ENCODE assay signal across 24 cellular contexts in genomic region chr2:201471732-201472395, GRCh38. TPM values are rescaled to one million over a fixed set of nuclear protein-coding genes. Genes with fewer than 3 reads are reported as not detected.
DNase-seq lines count a peak whose midpoint lies in the region; ATAC-seq and TF ChIP-seq lines count a peak whose summit lies in the region.
"Had no signal": no experiment of that assay in that cellular context is flagged by ENCODE, and none has a peak within 500 bp of the region (broad histone marks: within the 10 kb centered on the region; RNA-seq: fewer than 3 reads in every experiment).

No MANE protein-coding gene starts in this region.

- H3K36me3 ChIP-seq in mesenchymal stem cell (ENCODE audit: control insufficient read depth in 1 of 2, insufficient read depth in 2 of 2, low read depth in 1 of 2, low read length in 2 of 2) (peaks cover 2 to 83% of the 10 kb centered on the region in 2 experiments), upper lobe of left lung (peaks cover 12 to 73% (median 16%) of the 10 kb centered on the region in 4 donors)

- H3K4me1 ChIP-seq in mesenchymal stem cell (ENCODE audit: control insufficient read depth, insufficient read depth, low read depth, low read length) (peaks cover 1% of the 10 kb centered on the region), upper lobe of left lung (no peaks in the 10 kb centered on the region)
- H3K4me1 ChIP-seq: thyroid gland had no signal

- H3K4me3 ChIP-seq in AG10803 (ENCODE audit: low read length) (no peak overlapping the region), choroid plexus epithelial cell (ENCODE audit: low read depth, low read length) (no peak overlapping the region), mesenchymal stem cell (ENCODE audit: insufficient read depth in 1 of 2, low read depth in 1 of 2, low read length in 2 of 2) (peak overlapping the region in 1 of 2 experiments; percentile 31), upper lobe of left lung (no peak overlapping the region)
- H3K4me3 ChIP-seq: MG63, thyroid gland had no signal

- no peak overlapping the region for H3K4me2 ChIP-seq in mesenchymal stem cell (ENCODE audit: low read length, poor library complexity, severe bottlenecking)

- no peak overlapping the region for H4K91ac ChIP-seq in mesenchymal stem cell (ENCODE audit: low read length)

- no peak overlapping the region for H3K4ac ChIP-seq in mesenchymal stem cell (ENCODE audit: low read depth in 1 of 2, low read length in 2 of 2)

- no peak overlapping the region for H2BK12ac ChIP-seq in mesenchymal stem cell (ENCODE audit: low read length in 2 of 2)

- no peak overlapping the region for H2AFZ ChIP-seq in mesenchymal stem cell (ENCODE audit: low read depth, low read length)

- no peak overlapping the region for H3K14ac ChIP-seq in mesenchymal stem cell (ENCODE audit: low read length in 2 of 2)

- DNase-seq in AG10803 (ENCODE audit: low read depth) (peak; percentile 83), HFFc6 (peak; percentile 53), choroid plexus epithelial cell (ENCODE audit: low read depth) (peak; percentile 73), mesenchymal stem cell (no peak), upper lobe of left lung (no peak)
- DNase-seq in stimulated activated CD4-positive, alpha-beta T cell treated with anti-CD3 and anti-CD28 coated beads, Interleukin-1b, Interleukin-23, amount 100 ng/mL, for 48 hours: no peak
- DNase-seq in activated T-cell treated with anti-CD3 and anti-CD28 coated beads, Interleukin-2, amount 50 U/mL, for 72 hours: no peak
- DNase-seq: activated CD4-positive, alpha-beta T cell treated with anti-CD3 and anti-CD28 coated beads for 1 hour; activated CD8-positive, alpha-beta memory T cell treated with anti-CD3 and anti-CD28 coated beads, Interleukin-2, amount 10 ng/mL, durations not matched to agents 7 days and 5 days; activated naive CD8-positive, alpha-beta T cell treated with anti-CD3 and anti-CD28 coated beads, Interleukin-2, amount 50 U/mL, for 24 hours; AML-193; DMS79 treated with DMSO at 0.1 percent for 48 hours; left cardiac atrium; MG63; NCI-H1436 treated with DMSO at 0.1 percent for 48 hours; NCI-H526; posterior cingulate gyrus; stimulated activated CD4-positive, alpha-beta T cell treated with anti-CD3 and anti-CD28 coated beads, Interleukin-2, amount 100 ng/mL, for 24 hours; stimulated activated naive CD8-positive, alpha-beta T cell treated with anti-CD3 and anti-CD28 coated beads, Interleukin-15, Interleukin-2, amounts not matched to agents 100 U/mL and 50 U/mL, for 24 hours; thyroid gland had no signal

- peaks cover 59% of the 10 kb centered on the region for H3K36me3 Mint-ChIP-seq in HFFc6 (ENCODE audit: low read depth)
- peaks cover 0 to 2% of the 10 kb centered on the region in 2 donors for H3K36me3 Mint-ChIP-seq in activated T-cell treated with anti-CD3 and anti-CD28 coated beads, Interleukin-2, amount 50 U/mL, for 72 hours (ENCODE audit: insufficient read depth in 2 of 2)

- H3K4me1 Mint-ChIP-seq in HFFc6 (ENCODE audit: low read depth): peaks cover 61% of the 10 kb centered on the region
- H3K4me1 Mint-ChIP-seq in activated T-cell treated with anti-CD3 and anti-CD28 coated beads, Interleukin-2, amount 50 U/mL, for 72 hours (ENCODE audit: low read depth): peaks cover 10% of the 10 kb centered on the region
- H3K4me1 Mint-ChIP-seq: IgD-negative memory B cell had no signal

- H3K27ac ChIP-seq in mesenchymal stem cell (ENCODE audit: low read length, poor library complexity, severe bottlenecking) (no peak overlapping the region), upper lobe of left lung (no peak overlapping the region)
- H3K27ac ChIP-seq: thyroid gland had no signal

- H3K27me3 ChIP-seq in mesenchymal stem cell (ENCODE audit: control insufficient read depth in 1 of 2, insufficient read depth in 1 of 2, low read length in 2 of 2): no peaks in the 10 kb centered on the region
- H3K27me3 ChIP-seq in upper lobe of left lung: no peaks in the 10 kb centered on the region
- H3K27me3 ChIP-seq: MG63, thyroid gland had no signal

- H3K27me3 Mint-ChIP-seq in HFFc6 (ENCODE audit: insufficient read depth): no peaks in the 10 kb centered on the region
- H3K27me3 Mint-ChIP-seq in activated T-cell treated with anti-CD3 and anti-CD28 coated beads, Interleukin-2, amount 50 U/mL, for 72 hours (ENCODE audit: low read depth): no peaks in the 10 kb centered on the region
- H3K27me3 Mint-ChIP-seq: activated CD8-positive, alpha-beta memory T cell treated with anti-CD3 and anti-CD28 coated beads, Interleukin-2, amount 10 ng/mL, durations not matched to agents 7 days and 5 days; activated naive CD8-positive, alpha-beta T cell treated with anti-CD3 and anti-CD28 coated beads, Interleukin-2, amount 50 U/mL, for 24 hours; IgD-negative memory B cell had no signal

- ATAC-seq in GM19035 (IDR thresholded peaks at IDR 0.05; ENCODE audit: unreplicated experiment): no peak
- ATAC-seq in activated T-cell treated with anti-CD3 and anti-CD28 coated beads, Interleukin-2, amount 50 U/mL, for 72 hours (replicated peaks in 1 of 2): no peak
- no peak for ATAC-seq in upper lobe of left lung (ENCODE audit: low FRiP score in 2 of 2)
- ATAC-seq: activated CD8-positive, alpha-beta memory T cell treated with anti-CD3 and anti-CD28 coated beads, Interleukin-2, amount 10 ng/mL, durations not matched to agents 7 days and 5 days; activated naive CD8-positive, alpha-beta T cell treated with anti-CD3 and anti-CD28 coated beads, Interleukin-2, amount 50 U/mL, for 24 hours; left cardiac atrium; Right ventricle myocardium inferior; stimulated activated naive CD8-positive, alpha-beta T cell treated with anti-CD3 and anti-CD28 coated beads, Interleukin-15, Interleukin-2, amounts not matched to agents 100 U/mL and 50 U/mL, for 24 hours had no signal

- no peaks in the 10 kb centered on the region for H3K9me3 ChIP-seq in mesenchymal stem cell (ENCODE audit: control insufficient read depth, low read length)
- H3K9me3 ChIP-seq in upper lobe of left lung: no peaks in the 10 kb centered on the region
- H3K9me3 ChIP-seq: MG63, thyroid gland had no signal

- WGBS in mesenchymal stem cell: 67% methylated on average over 1 of the region's 3 CpGs
- WGBS in upper lobe of left lung, 2 donors: 73% methylated on average over 3 of the region's 3 CpGs

- peaks cover 6% of the 10 kb centered on the region for H3K79me1 ChIP-seq in mesenchymal stem cell (replicated peaks; ENCODE audit: low read length, poor library complexity, severe bottlenecking)

- no peak overlapping the region for H3K18ac ChIP-seq in mesenchymal stem cell (ENCODE audit: low read depth in 1 of 2, low read length in 2 of 2)

- H2AK5ac ChIP-seq in mesenchymal stem cell (ENCODE audit: low read length, severe bottlenecking): no peak overlapping the region

- H3K23ac ChIP-seq in mesenchymal stem cell (ENCODE audit: low read length in 2 of 2): no peak overlapping the region

- H3K9ac ChIP-seq in mesenchymal stem cell (ENCODE audit: low read length): peak overlapping the region; percentile 45

- no peak overlapping the region for H4K8ac ChIP-seq in mesenchymal stem cell (ENCODE audit: low read length)

- peak overlapping the region; percentile 47; the same call in 1 of the 2 replicates for H3K4me3 Mint-ChIP-seq in HFFc6
- no peak overlapping the region for H3K4me3 Mint-ChIP-seq in activated T-cell treated with anti-CD3 and anti-CD28 coated beads, Interleukin-2, amount 50 U/mL, for 72 hours
- H3K4me3 Mint-ChIP-seq: activated CD8-positive, alpha-beta memory T cell treated with anti-CD3 and anti-CD28 coated beads, Interleukin-2, amount 10 ng/mL, durations not matched to agents 7 days and 5 days; activated naive CD8-positive, alpha-beta T cell treated with anti-CD3 and anti-CD28 coated beads, Interleukin-2, amount 50 U/mL, for 24 hours; IgD-negative memory B cell; nephron had no signal

- peak overlapping the region; percentile 69 for H3K27ac Mint-ChIP-seq in HFFc6
- no peak overlapping the region for H3K27ac Mint-ChIP-seq in activated T-cell treated with anti-CD3 and anti-CD28 coated beads, Interleukin-2, amount 50 U/mL, for 72 hours
- H3K27ac Mint-ChIP-seq: activated CD8-positive, alpha-beta memory T cell treated with anti-CD3 and anti-CD28 coated beads, Interleukin-2, amount 10 ng/mL, durations not matched to agents 7 days and 5 days; activated naive CD8-positive, alpha-beta T cell treated with anti-CD3 and anti-CD28 coated beads, Interleukin-2, amount 50 U/mL, for 24 hours; IgD-negative memory B cell; nephron had no signal

- TF ChIP-seq POLR2A in upper lobe of left lung (IDR thresholded peaks at IDR 0.05): no peak

- H3K9me3 Mint-ChIP-seq in HFFc6: no peaks in the 10 kb centered on the region
- no peaks in the 10 kb centered on the region for H3K9me3 Mint-ChIP-seq in activated T-cell treated with anti-CD3 and anti-CD28 coated beads, Interleukin-2, amount 50 U/mL, for 72 hours
- H3K9me3 Mint-ChIP-seq: activated naive CD8-positive, alpha-beta T cell treated with anti-CD3 and anti-CD28 coated beads, Interleukin-2, amount 50 U/mL, for 24 hours; IgD-negative memory B cell; nephron had no signal

- no peak overlapping the region for H2BK120ac ChIP-seq in mesenchymal stem cell (ENCODE audit: low read depth, low read length)

- no peak overlapping the region for H2BK15ac ChIP-seq in mesenchymal stem cell (ENCODE audit: low read depth, poor library complexity, severe bottlenecking)

- no peak overlapping the region for H2BK5ac ChIP-seq in mesenchymal stem cell (ENCODE audit: low read depth, low read length, poor library complexity, severe bottlenecking)

- no peak for TF ChIP-seq CTCF in AG10803 (conservative IDR thresholded peaks at IDR 0.05; ENCODE audit: low read length)
- no peak for TF ChIP-seq CTCF in HFFc6 (IDR thresholded peaks at IDR 0.05)
- no peak for TF ChIP-seq CTCF in choroid plexus epithelial cell (conservative IDR thresholded peaks at IDR 0.05; ENCODE audit: low read depth, low read length)
- no peak for TF ChIP-seq CTCF in upper lobe of left lung (IDR thresholded peaks at IDR 0.05)

- TF ChIP-seq EP300 in upper lobe of left lung (IDR thresholded peaks at IDR 0.05): no peak

RNA-seq across cellular contexts. Expression of gene STRADB, which starts 20.3 kb away (rescaled TPM):
- total RNA-seq in HFFc6 (2021; fragmentation: NEBNext Ultra II Directional; extraction: Animal tissue kit (Norgen Biotek cat#: 25700)): 10 to 100 TPM; 37.7 to 51.0 (median 43.5) TPM
- polyA plus RNA-seq in mesenchymal stem cell (2013, experiment 1 of 2): 16.6 TPM
- polyA plus RNA-seq in mesenchymal stem cell (2013, experiment 2 of 2): 17.7 TPM
- total RNA-seq in activated T-cell treated with anti-CD3 and anti-CD28 coated beads, Interleukin-2, amount 50 U/mL, for 72 hours: 10 to 100 TPM; 26.7 to 30.4 TPM
- total RNA-seq in upper lobe of left lung: 10 to 100 TPM in 5 of 6 donors, 1 to 10 TPM in 1; 6.8 to 36.2 (median 21.7) TPM

RNA-seq across cellular contexts. Expression of gene TRAK2, which starts 20.6 kb away (rescaled TPM):
- 10 to 100 TPM; 43.2 to 55.8 (median 54.0) TPM for total RNA-seq in HFFc6 (2021; fragmentation: NEBNext Ultra II Directional; extraction: Animal tissue kit (Norgen Biotek cat#: 25700))
- 22.0 TPM for polyA plus RNA-seq in mesenchymal stem cell (2013, experiment 1 of 2)
- 21.9 TPM for polyA plus RNA-seq in mesenchymal stem cell (2013, experiment 2 of 2)
- total RNA-seq in activated T-cell treated with anti-CD3 and anti-CD28 coated beads, Interleukin-2, amount 50 U/mL, for 72 hours: 10 to 100 TPM; 20.8 to 22.1 TPM
- 10 to 100 TPM; 23.5 to 58.7 (median 47.0) TPM for total RNA-seq in upper lobe of left lung

Comparison
In these comparisons a context has a peak if more than half of its experiments do, and no peak if none do; other contexts are left out.
1. DNase-seq: peak in AG10803 (single experiment), HFFc6 (single experiment) and choroid plexus epithelial cell (single experiment); none in mesenchymal stem cell (single experiment), stimulated activated CD4-positive, alpha-beta T cell treated with anti-CD3 and anti-CD28 coated beads, Interleukin-1b, Interleukin-23, amount 100 ng/mL, for 48 hours (single experiment), activated T-cell treated with anti-CD3 and anti-CD28 coated beads, Interleukin-2, amount 50 U/mL, for 72 hours (0 of 2) and upper lobe of left lung (0 of 2).